Comparison of ENCODE assay signal across 8 cellular contexts in genomic region chr2:87237549-87238336, GRCh38.
DNase-seq lines count a peak whose midpoint lies in the region; ATAC-seq, FAIRE-seq and TF ChIP-seq lines count a peak whose summit lies in the region.
"Not testable (repeated sequence)": the region's sequence is repeated elsewhere in the genome, so short reads cannot be mapped to it uniquely, and the experiment has no call there.

No MANE protein-coding gene starts in this region.

- CTCF ChIA-PET in activated CD4-positive, alpha-beta T cell treated with anti-CD3 and anti-CD28 coated beads for 36 hours (lab: Charles Lee); MCF 10A (lab: Yijun Ruan, JAX): not testable (repeated sequence)

- peak; percentile 28 for DNase-seq in Daoy (ENCODE audit: low read depth)
- DNase-seq in NCI-H226: peak; percentile 7
- peak; percentile 51 for DNase-seq in activated CD4-positive, alpha-beta T cell treated with anti-CD3 and anti-CD28 coated beads for 36 hours
- DNase-seq in activated T-cell treated with anti-CD3 and anti-CD28 coated beads, Interleukin-2, amount 50 U/mL, for 4 hours; keratinocyte (ENCODE audit: low read depth, low spot score); stimulated activated effector memory CD8-positive, alpha-beta T cell treated with anti-CD3 and anti-CD28 coated beads, Interleukin-12 subunit alpha, Interleukin-12 subunit beta, amount 100 ng/mL, for 72 hours (ENCODE audit: low spot score in 2 of 2): not testable (repeated sequence)
- DNase-seq in MCF 10A (ENCODE audit: unreplicated experiment): peak; percentile 46
- DNase-seq in stimulated activated CD4-positive, alpha-beta T cell treated with anti-CD3 and anti-CD28 coated beads, Interleukin-12 subunit alpha, Interleukin-12 subunit beta, amount 100 ng/mL, for 48 hours (ENCODE audit: low read depth in 2 of 3, low spot score in 1 of 3): peak in 2 of 3 donors; percentile 29 to 37

- H3K27me3 ChIP-seq in keratinocyte (ENCODE audit: control insufficient read depth, extremely low read depth, insufficient read depth, low read length): not testable (repeated sequence)

- BruUV-seq in MCF 10A (replicated peaks; lab: Mats Ljungman, UMichigan): not testable (repeated sequence)

- not testable (repeated sequence) for H3K9me1 ChIP-seq in keratinocyte (ENCODE audit: control insufficient read depth, extremely low read depth, insufficient read depth, low read length)

- not testable (repeated sequence) for H3K9me3 ChIP-seq in keratinocyte (ENCODE audit: control insufficient read depth, low read depth, low read length)

- not testable (repeated sequence) for H3K9me3 Mint-ChIP-seq in activated CD4-positive, alpha-beta T cell treated with anti-CD3 and anti-CD28 coated beads for 36 hours (ENCODE audit: low read depth); activated T-cell treated with anti-CD3 and anti-CD28 coated beads, Interleukin-2, amount 50 U/mL, for 4 hours; MCF 10A (ENCODE audit: unreplicated experiment); stimulated activated effector memory CD8-positive, alpha-beta T cell treated with anti-CD3 and anti-CD28 coated beads, Interleukin-12 subunit alpha, Interleukin-12 subunit beta, amount 100 ng/mL, for 72 hours

- not testable (repeated sequence) for H3K36me3 ChIP-seq in keratinocyte (ENCODE audit: control insufficient read depth in 2 of 2, extremely low read depth in 1 of 2, insufficient read depth in 2 of 2, low read length in 2 of 2)

- H3K27ac ChIP-seq in keratinocyte (ENCODE audit: control insufficient read depth, insufficient read depth, low read length): peak overlapping the region; percentile 26

- FAIRE-seq in keratinocyte (lab: Jason Lieb, UNC): peak; percentile 98

- H3K4me1 ChIP-seq in keratinocyte (ENCODE audit: control insufficient read depth, extremely low read depth, insufficient read depth, low read length): not testable (repeated sequence)

- not testable (repeated sequence) for TF ChIP-seq CTCF in MCF 10A (IDR thresholded peaks at IDR 0.05; ENCODE audit: unreplicated experiment); keratinocyte (optimal IDR thresholded peaks at IDR 0.05 in 1 of 3, IDR thresholded peaks at IDR 0.05 in 1 of 3, conservative IDR thresholded peaks at IDR 0.05 in 1 of 3; ENCODE audit: extremely low read depth in 1 of 3, insufficient read depth in 2 of 3, low read length in 3 of 3)

- POLR2A ChIA-PET in activated CD4-positive, alpha-beta T cell treated with anti-CD3 and anti-CD28 coated beads for 36 hours (lab: Charles Lee); MCF 10A (lab: Yijun Ruan, JAX): not testable (repeated sequence)

- H3K4me3 ChIP-seq in keratinocyte (ENCODE audit: control insufficient read depth in 2 of 3, extremely low read depth in 1 of 3, insufficient read depth in 2 of 3, low read depth in 1 of 3, low read length in 3 of 3): not testable (repeated sequence)

- H3K4me3 Mint-ChIP-seq in activated CD4-positive, alpha-beta T cell treated with anti-CD3 and anti-CD28 coated beads for 36 hours; activated T-cell treated with anti-CD3 and anti-CD28 coated beads, Interleukin-2, amount 50 U/mL, for 4 hours; stimulated activated effector memory CD8-positive, alpha-beta T cell treated with anti-CD3 and anti-CD28 coated beads, Interleukin-12 subunit alpha, Interleukin-12 subunit beta, amount 100 ng/mL, for 72 hours: not testable (repeated sequence)
- peak overlapping the region; percentile 28 for H3K4me3 Mint-ChIP-seq in MCF 10A (ENCODE audit: unreplicated experiment)

- not testable (repeated sequence) for H3K27ac Mint-ChIP-seq in activated CD4-positive, alpha-beta T cell treated with anti-CD3 and anti-CD28 coated beads for 36 hours; MCF 10A (ENCODE audit: low read depth, unreplicated experiment); stimulated activated effector memory CD8-positive, alpha-beta T cell treated with anti-CD3 and anti-CD28 coated beads, Interleukin-12 subunit alpha, Interleukin-12 subunit beta, amount 100 ng/mL, for 72 hours

- intact Hi-C loops in activated CD4-positive, alpha-beta T cell treated with anti-CD3 and anti-CD28 coated beads for 36 hours (cut with DNase I, micrococcal nuclease); MCF 10A (cut with micrococcal nuclease): not testable (repeated sequence)

- dilution Hi-C loops in keratinocyte (cut with MboI; ENCODE audit: extremely low pct_ligation_motif_present, low sequenced_read_pairs): not testable (repeated sequence)

- H4K20me1 ChIP-seq in keratinocyte (ENCODE audit: control insufficient read depth, extremely low read depth, insufficient read depth, low read length): not testable (repeated sequence)

- not testable (repeated sequence) for H3K9ac ChIP-seq in keratinocyte (ENCODE audit: control insufficient read depth, extremely low read depth, insufficient read depth, low read length)

- H3K27me3 Mint-ChIP-seq in activated CD4-positive, alpha-beta T cell treated with anti-CD3 and anti-CD28 coated beads for 36 hours; activated T-cell treated with anti-CD3 and anti-CD28 coated beads, Interleukin-2, amount 50 U/mL, for 4 hours (ENCODE audit: low read depth); MCF 10A (ENCODE audit: insufficient read depth, unreplicated experiment): not testable (repeated sequence)

- H3K4me1 Mint-ChIP-seq in activated CD4-positive, alpha-beta T cell treated with anti-CD3 and anti-CD28 coated beads for 36 hours; activated T-cell treated with anti-CD3 and anti-CD28 coated beads, Interleukin-2, amount 50 U/mL, for 4 hours (ENCODE audit: low read depth); MCF 10A (ENCODE audit: insufficient read depth, unreplicated experiment); stimulated activated effector memory CD8-positive, alpha-beta T cell treated with anti-CD3 and anti-CD28 coated beads, Interleukin-12 subunit alpha, Interleukin-12 subunit beta, amount 100 ng/mL, for 72 hours: not testable (repeated sequence)

- H3K36me3 Mint-ChIP-seq in activated CD4-positive, alpha-beta T cell treated with anti-CD3 and anti-CD28 coated beads for 36 hours (ENCODE audit: low read depth); activated T-cell treated with anti-CD3 and anti-CD28 coated beads, Interleukin-2, amount 50 U/mL, for 4 hours (ENCODE audit: insufficient read depth); MCF 10A (ENCODE audit: insufficient read depth, unreplicated experiment); stimulated activated effector memory CD8-positive, alpha-beta T cell treated with anti-CD3 and anti-CD28 coated beads, Interleukin-12 subunit alpha, Interleukin-12 subunit beta, amount 100 ng/mL, for 72 hours: not testable (repeated sequence)

- H2AFZ ChIP-seq in keratinocyte (ENCODE audit: control insufficient read depth, low read length): not testable (repeated sequence)

- not testable (repeated sequence) for H3K79me2 ChIP-seq in keratinocyte (ENCODE audit: control insufficient read depth, insufficient read depth, low read length)

- H3K4me2 ChIP-seq in keratinocyte (ENCODE audit: control insufficient read depth, extremely low read depth, insufficient read depth, low read depth, low read length): not testable (repeated sequence)

- ATAC-seq in activated CD4-positive, alpha-beta T cell treated with anti-CD3 and anti-CD28 coated beads for 36 hours: peak; percentile 87
- ATAC-seq in activated T-cell treated with anti-CD3 and anti-CD28 coated beads, Interleukin-2, amount 50 U/mL, for 4 hours: peak; percentile 84 to 91
- ATAC-seq in stimulated activated effector memory CD8-positive, alpha-beta T cell treated with anti-CD3 and anti-CD28 coated beads, Interleukin-12 subunit alpha, Interleukin-12 subunit beta, amount 100 ng/mL, for 72 hours: peak; percentile 87
